Comparison of ENCODE assay signal across 30 cellular contexts in genomic region chr7:82223580-82223979, GRCh38.
"Had no signal": no experiment of that assay in that cellular context is flagged by ENCODE, and none has a peak within 500 bp of the region (broad histone marks: within the 10 kb centered on the region; RNA-seq: fewer than 3 reads in every experiment).

No MANE protein-coding gene starts in this region.

- H3K4me3 Mint-ChIP-seq: immature natural killer cell; mesothelial cell of epicardium; naive B cell; natural killer cell treated with Interleukin-12 subunit alpha and Interleukin-12 subunit beta and Interleukin-15 and Interleukin-18, amount 100 ng/mL, for 72 hours; stimulated activated naive B cell treated with anti-CD40 and anti-IgM and Interleukin-4, amounts not matched to agents 10 μg/mL and 1 μg/mL and 100 μg/mL, for 72 hours; stimulated activated naive CD8-positive, alpha-beta T cell treated with anti-CD3 and anti-CD28 coated beads, Interleukin-15, Interleukin-2, amounts not matched to agents 100 ng/mL and 50 ng/mL, for 24 hours had no signal

- H3K27me3 Mint-ChIP-seq: naive B cell; natural killer cell treated with Interleukin-12 subunit alpha and Interleukin-12 subunit beta and Interleukin-15 and Interleukin-18, amount 100 ng/mL, for 72 hours; progenitor cell of endocrine pancreas; stimulated activated naive B cell treated with anti-CD40 and anti-IgM and Interleukin-4, amounts not matched to agents 10 μg/mL and 1 μg/mL and 100 μg/mL, for 72 hours; stimulated activated naive CD8-positive, alpha-beta T cell treated with anti-CD3 and anti-CD28 coated beads, Interleukin-15, Interleukin-2, amounts not matched to agents 100 ng/mL and 50 ng/mL, for 24 hours had no signal

- ATAC-seq: foreskin keratinocyte; gastroesophageal sphincter; heart right ventricle; left ventricle myocardium superior; lower lobe of right lung; mucosa of descending colon; natural killer cell treated with Interleukin-12 subunit alpha and Interleukin-12 subunit beta and Interleukin-15 and Interleukin-18, amount 100 ng/mL, for 72 hours; right lobe of liver; stimulated activated naive B cell treated with anti-CD40 and anti-IgM and Interleukin-4, amounts not matched to agents 10 μg/mL and 1 μg/mL and 100 μg/mL, for 72 hours; upper lobe of right lung had no signal

- H3K27ac Mint-ChIP-seq: immature natural killer cell; mesothelial cell of epicardium; naive B cell; natural killer cell treated with Interleukin-12 subunit alpha and Interleukin-12 subunit beta and Interleukin-15 and Interleukin-18, amount 100 ng/mL, for 72 hours; progenitor cell of endocrine pancreas; stimulated activated naive B cell treated with anti-CD40 and anti-IgM and Interleukin-4, amounts not matched to agents 10 μg/mL and 1 μg/mL and 100 μg/mL, for 72 hours; stimulated activated naive CD8-positive, alpha-beta T cell treated with anti-CD3 and anti-CD28 coated beads, Interleukin-15, Interleukin-2, amounts not matched to agents 100 ng/mL and 50 ng/mL, for 24 hours had no signal

- H3K9me3 Mint-ChIP-seq: mesothelial cell of epicardium had no signal

- H3K36me3 ChIP-seq: esophagus muscularis mucosa, gastroesophageal sphincter, heart right ventricle, lower lobe of right lung, right lobe of liver, thoracic aorta, tibial nerve, upper lobe of right lung, vagina had no signal

- H3K4me1 ChIP-seq: esophagus muscularis mucosa, gastroesophageal sphincter, lower lobe of right lung, parathyroid adenoma, right lobe of liver, tibial nerve, upper lobe of right lung, vagina had no signal

- DNase-seq: dermis blood vessel endothelial cell; effector memory CD4-positive, alpha-beta T cell; foreskin keratinocyte; heart right ventricle; hippocampal formation; immature natural killer cell; islet precursor cell; kidney glomerular epithelial cell; left ventricle myocardium superior; lower lobe of right lung; mucosa of descending colon; naive B cell; nucleus accumbens; right lobe of liver; small intestine; stimulated activated CD4-positive, alpha-beta T cell treated with anti-CD3 and anti-CD28 coated beads, Interleukin-15, amount 100 ng/mL, for 24 hours; stimulated activated CD4-positive, alpha-beta T cell treated with anti-CD3 and anti-CD28 coated beads, Interleukin-2, amount 100 ng/mL, for 48 hours; stimulated activated naive B cell treated with anti-CD40 and anti-IgM and Interleukin-4, amounts not matched to agents 10 μg/mL and 1 μg/mL and 100 μg/mL, for 72 hours; upper lobe of right lung had no signal

- H3K27me3 ChIP-seq: esophagus muscularis mucosa, foreskin keratinocyte, gastroesophageal sphincter, heart right ventricle, right lobe of liver, tibial nerve, upper lobe of right lung, vagina had no signal

- H3K27ac ChIP-seq: coronary artery, esophagus muscularis mucosa, foreskin keratinocyte, gastroesophageal sphincter, heart right ventricle, lower lobe of right lung, parathyroid adenoma, right lobe of liver, thoracic aorta, tibial nerve, upper lobe of right lung, vagina had no signal

- H3K4me3 ChIP-seq: coronary artery, esophagus muscularis mucosa, gastroesophageal sphincter, heart right ventricle, lower lobe of right lung, mucosa of descending colon, right lobe of liver, thoracic aorta, tibial nerve, upper lobe of right lung, vagina had no signal

- H3K9me3 ChIP-seq: esophagus muscularis mucosa, gastroesophageal sphincter, lower lobe of right lung, mucosa of descending colon, right lobe of liver, thoracic aorta, tibial nerve, upper lobe of right lung, vagina had no signal

- H3K36me3 Mint-ChIP-seq: immature natural killer cell; mesothelial cell of epicardium; naive B cell; natural killer cell treated with Interleukin-12 subunit alpha and Interleukin-12 subunit beta and Interleukin-15 and Interleukin-18, amount 100 ng/mL, for 72 hours; stimulated activated naive B cell treated with anti-CD40 and anti-IgM and Interleukin-4, amounts not matched to agents 10 μg/mL and 1 μg/mL and 100 μg/mL, for 72 hours had no signal

- H3K4me1 Mint-ChIP-seq: immature natural killer cell; mesothelial cell of epicardium; naive B cell; stimulated activated naive B cell treated with anti-CD40 and anti-IgM and Interleukin-4, amounts not matched to agents 10 μg/mL and 1 μg/mL and 100 μg/mL, for 72 hours had no signal
